In genomic region chr19:13208131-13208963, GRCh38 we compare ENCODE assay signal across 8 cellular contexts. TPM values are rescaled to one million over a fixed set of nuclear protein-coding genes. Genes with fewer than 3 reads are reported as not detected.
DNase-seq lines count a peak whose midpoint lies in the region; ATAC-seq and TF ChIP-seq lines count a peak whose summit lies in the region.

No MANE protein-coding gene starts in this region.

- no peaks in the 10 kb centered on the region for H3K36me3 Mint-ChIP-seq in WTC11
- H3K36me3 Mint-ChIP-seq in chondrocyte (ENCODE audit: low read depth), result no peaks in the 10 kb centered on the region
- H3K36me3 Mint-ChIP-seq in mesothelial cell of epicardium, result no peaks in the 10 kb centered on the region

- H3K79me2 ChIP-seq in PC-3 (ENCODE audit: low read length), result no peaks in the 10 kb centered on the region

- no peak overlapping the region for H2AFZ ChIP-seq in PC-3 (ENCODE audit: low read length)

- BruUV-seq in PC-3 (replicated peaks; lab: Mats Ljungman, UMichigan), result no TSS peak

- no peaks in the 10 kb centered on the region for H3K9me3 ChIP-seq in PC-3 (ENCODE audit: low read length)

- H3K9me3 Mint-ChIP-seq in WTC11, result no peaks in the 10 kb centered on the region
- H3K9me3 Mint-ChIP-seq in chondrocyte (ENCODE audit: low read depth), result no peaks in the 10 kb centered on the region
- H3K9me3 Mint-ChIP-seq in mesothelial cell of epicardium, result no peaks in the 10 kb centered on the region

- H3K4me2 ChIP-seq in PC-3 (ENCODE audit: low read length), result no peak overlapping the region

- no peaks in the 10 kb centered on the region for H4K20me1 ChIP-seq in PC-3 (ENCODE audit: low read length)

- H3K27me3 ChIP-seq in PC-3 (ENCODE audit: low read length), result no peaks in the 10 kb centered on the region

- CTCF ChIA-PET in WTC11 (lab: Charles Lee), result interaction anchor here (0.7 kb wide), 1 partner anchor 12 kb away, joined by 3 read pairs; no protein-coding TSS in a partner anchor
- CTCF ChIA-PET in PC-3 (lab: Charles Lee), result no interaction called here

- no peak overlapping the region for H3K27ac ChIP-seq in PC-3 (ENCODE audit: low read length)

- H3K27me3 Mint-ChIP-seq in WTC11 (ENCODE audit: low read depth) (no peaks in the 10 kb centered on the region), chondrocyte (ENCODE audit: low read depth) (no peaks in the 10 kb centered on the region), mesothelial cell of epicardium (ENCODE audit: low read depth) (no peaks in the 10 kb centered on the region)

- H3K27ac Mint-ChIP-seq in WTC11 (no peak overlapping the region), chondrocyte (ENCODE audit: unreplicated experiment) (peak overlapping the region; percentile 77), mesothelial cell of epicardium (peak overlapping the region; percentile 96)

- H3K4me1 ChIP-seq in PC-3 (ENCODE audit: insufficient read depth, low read length), result no peaks in the 10 kb centered on the region

- no peaks in the 10 kb centered on the region for H3F3A ChIP-seq in PC-3 (ENCODE audit: low read length, unreplicated experiment)

- no peak overlapping the region for H3K4me3 Mint-ChIP-seq in WTC11
- peak overlapping the region; percentile 52 for H3K4me3 Mint-ChIP-seq in chondrocyte (ENCODE audit: unreplicated experiment)
- H3K4me3 Mint-ChIP-seq in mesothelial cell of epicardium, result peak overlapping the region; percentile 18

- intact Hi-C loops in PC-3 (cut with micrococcal nuclease), result no loop called here

- H3K9ac ChIP-seq in PC-3 (ENCODE audit: low read length), result no peak overlapping the region

- H3K9me2 ChIP-seq in PC-3 (replicated peaks; ENCODE audit: low read length), result no peaks in the 10 kb centered on the region

- ATAC-seq in GM18517 (IDR thresholded peaks at IDR 0.05; ENCODE audit: unreplicated experiment) (peak; percentile 80), HG03159 (IDR thresholded peaks at IDR 0.05; ENCODE audit: unreplicated experiment) (peak; percentile 74), WTC11 (no peak), PC-3 (no peak)

- TF ChIP-seq CTCF in WTC11 (IDR thresholded peaks at IDR 0.05), result no peak
- TF ChIP-seq CTCF in chondrocyte (IDR thresholded peaks at IDR 0.05), result no peak
- TF ChIP-seq CTCF in mesothelial cell of epicardium (IDR thresholded peaks at IDR 0.05; ENCODE audit: unreplicated experiment), result no peak
- no peak for TF ChIP-seq CTCF in PC-3 (conservative IDR thresholded peaks at IDR 0.05; ENCODE audit: low read depth, low read length)

- no peaks in the 10 kb centered on the region for H3K36me3 ChIP-seq in PC-3 (ENCODE audit: low read depth, low read length)

- POLR2A ChIA-PET in WTC11 (lab: Charles Lee) (no interaction called here), PC-3 (lab: Charles Lee; ENCODE audit: unreplicated experiment) (no interaction called here)

- H3K4me1 Mint-ChIP-seq in WTC11, result 0 out of 2 replicates have a peak, but pooled peaks cover 2% of the 10 kb centered on the region
- peaks cover 6% of the 10 kb centered on the region for H3K4me1 Mint-ChIP-seq in chondrocyte (ENCODE audit: low read depth)
- H3K4me1 Mint-ChIP-seq in mesothelial cell of epicardium, result peaks cover 7% of the 10 kb centered on the region

- DNase-seq in WTC11 (ENCODE audit: low spot score) (no peak), chondrocyte (ENCODE audit: low spot score) (no peak), mesothelial cell of epicardium (ENCODE audit: low spot score in 2 of 2, unreplicated experiment in 2 of 2) (no peak), PC-3 (no peak), NCI-H2227 (lab: John Stamatoyannopoulos, UW; ENCODE audit: unreplicated experiment) (no peak)
- peak; percentile 21 to 37 for DNase-seq in stimulated activated CD8-positive, alpha-beta memory T cell treated with anti-CD3 and anti-CD28 coated beads, Interleukin-7, amount 100 ng/mL, for 48 hours (ENCODE audit: extremely low read depth in 1 of 2, low read depth in 1 of 2)

- no peak overlapping the region for H3K4me3 ChIP-seq in PC-3 (ENCODE audit: low read length)

TF ChIP-seq in WTC11, 78 proteins besides CTCF, POLR2A, EP300 and RAD21:
- TF ChIP-seq ZNF263 (CRISPR knock-in tag; IDR thresholded peaks at IDR 0.05; ENCODE audit: low read depth) (peak; percentile 67; the same call in 1 of the 2 replicates), E2F5 (CRISPR knock-in tag; IDR thresholded peaks at IDR 0.05) (no peak), OVOL2 (CRISPR knock-in tag; IDR thresholded peaks at IDR 0.05; ENCODE audit: borderline replicate concordance) (no peak)

RNA-seq across cellular contexts. Expression of gene IER2, which starts 58.1 kb away (rescaled TPM):
- total RNA-seq in WTC11 (2021), result 138 to 154 TPM (median 150 TPM) in 3 replicates
- total RNA-seq in chondrocyte, result 38.4 to 67.1 TPM (median 58.5 TPM) in 3 replicates
- total RNA-seq in mesothelial cell of epicardium, result 278 to 284 TPM (median 282 TPM) in 3 replicates
- 155 and 191 TPM in 2 replicates for total RNA-seq in PC-3 (2014; rRNA removed)

RNA-seq across cellular contexts. Expression of gene STX10, which starts 58.2 kb away (rescaled TPM):
- total RNA-seq in WTC11 (2021), result 53.7 to 56.9 TPM (median 54.6 TPM) in 3 replicates
- 42.9 to 53.0 TPM (median 45.6 TPM) in 3 replicates for total RNA-seq in chondrocyte
- 52.7 to 58.4 TPM (median 56.7 TPM) in 3 replicates for total RNA-seq in mesothelial cell of epicardium
- 179 and 243 TPM in 2 replicates for total RNA-seq in PC-3 (2014; rRNA removed)

Comparison
In these comparisons a context has a peak if more than half of its experiments do, and no peak if none do; other contexts are left out.
1. ATAC-seq: peak in GM18517 (single experiment) and HG03159 (single experiment); none in WTC11 (single experiment) and PC-3 (single experiment).
2. DNase-seq: peak in stimulated activated CD8-positive, alpha-beta memory T cell treated with anti-CD3 and anti-CD28 coated beads, Interleukin-7, amount 100 ng/mL, for 48 hours (2 of 2); none in WTC11 (single experiment), chondrocyte (single experiment), mesothelial cell of epicardium (0 of 2), PC-3 (single experiment) and NCI-H2227 (single experiment).